In genomic region chr3:187870360-187871203, GRCh38 we compare ENCODE assay signal across 14 cellular contexts.
DNase-seq lines count a peak whose midpoint lies in the region; ATAC-seq and TF ChIP-seq lines count a peak whose summit lies in the region.
"Had no signal": no experiment of that assay in that cellular context is flagged by ENCODE, and none has a peak within 500 bp of the region (broad histone marks: within the 10 kb centered on the region; RNA-seq: fewer than 3 reads in every experiment).

No MANE protein-coding gene starts in this region.

- H3K36me3 ChIP-seq in H7 (replicated peaks; ENCODE audit: control insufficient read depth, insufficient read depth, low read length): no peaks in the 10 kb centered on the region
- H3K36me3 ChIP-seq: BLaER1, gastrocnemius medialis, tibial artery had no signal

- H3K27me3 ChIP-seq in H7 (ENCODE audit: control insufficient read depth, insufficient read depth, low read length): no peaks in the 10 kb centered on the region
- H3K27me3 ChIP-seq: BLaER1, gastrocnemius medialis, tibial artery had no signal

- ATAC-seq in GM19351 (IDR thresholded peaks at IDR 0.05; ENCODE audit: unreplicated experiment): peak; percentile 77
- peak; percentile 81 for ATAC-seq in HG02981 (IDR thresholded peaks at IDR 0.05; ENCODE audit: unreplicated experiment)
- ATAC-seq: gastrocnemius medialis, left lobe of liver, Right ventricle myocardium inferior had no signal

- no peak overlapping the region for H3K4me3 ChIP-seq in GM12865 (ENCODE audit: low read depth, low read length)
- no peak overlapping the region for H3K4me3 ChIP-seq in H7 (ENCODE audit: insufficient read depth, low read depth, low read length)
- H3K4me3 ChIP-seq: BLaER1, gastrocnemius medialis, tibial artery had no signal

- peak; percentile 17 for DNase-seq in GM12865 (ENCODE audit: low read depth)
- peak; percentile 43 to 50 for DNase-seq in activated T-cell treated with anti-CD3 and anti-CD28 coated beads, Interleukin-2, amount 50 U/mL, for 48 hours
- no peak for DNase-seq in midbrain (lab: John Stamatoyannopoulos, UW)
- DNase-seq in DMS153 treated with DMSO at 0.1 percent for 48 hours (lab: John Stamatoyannopoulos, UW; ENCODE audit: unreplicated experiment): no peak
- no peak for DNase-seq in KG1 (lab: John Stamatoyannopoulos, UW)
- no peak for DNase-seq in H7
- DNase-seq: gastrocnemius medialis, nucleus accumbens, tibial artery had no signal

- no peak for TF ChIP-seq CTCF in GM12865 (IDR thresholded peaks at IDR 0.05; ENCODE audit: insufficient read depth, low read depth, low read length, missing control alignments)

Comparison
In these comparisons a context has a peak if more than half of its experiments do, and no peak if none do; other contexts are left out.
1. DNase-seq: peak in GM12865 (single experiment) and activated T-cell treated with anti-CD3 and anti-CD28 coated beads, Interleukin-2, amount 50 U/mL, for 48 hours (2 of 2); none in midbrain (single experiment), DMS153 treated with DMSO at 0.1 percent for 48 hours (single experiment), KG1 (single experiment) and H7 (single experiment).